ENCODE assay signal across 8 cellular contexts in the genomic region with DNA sequence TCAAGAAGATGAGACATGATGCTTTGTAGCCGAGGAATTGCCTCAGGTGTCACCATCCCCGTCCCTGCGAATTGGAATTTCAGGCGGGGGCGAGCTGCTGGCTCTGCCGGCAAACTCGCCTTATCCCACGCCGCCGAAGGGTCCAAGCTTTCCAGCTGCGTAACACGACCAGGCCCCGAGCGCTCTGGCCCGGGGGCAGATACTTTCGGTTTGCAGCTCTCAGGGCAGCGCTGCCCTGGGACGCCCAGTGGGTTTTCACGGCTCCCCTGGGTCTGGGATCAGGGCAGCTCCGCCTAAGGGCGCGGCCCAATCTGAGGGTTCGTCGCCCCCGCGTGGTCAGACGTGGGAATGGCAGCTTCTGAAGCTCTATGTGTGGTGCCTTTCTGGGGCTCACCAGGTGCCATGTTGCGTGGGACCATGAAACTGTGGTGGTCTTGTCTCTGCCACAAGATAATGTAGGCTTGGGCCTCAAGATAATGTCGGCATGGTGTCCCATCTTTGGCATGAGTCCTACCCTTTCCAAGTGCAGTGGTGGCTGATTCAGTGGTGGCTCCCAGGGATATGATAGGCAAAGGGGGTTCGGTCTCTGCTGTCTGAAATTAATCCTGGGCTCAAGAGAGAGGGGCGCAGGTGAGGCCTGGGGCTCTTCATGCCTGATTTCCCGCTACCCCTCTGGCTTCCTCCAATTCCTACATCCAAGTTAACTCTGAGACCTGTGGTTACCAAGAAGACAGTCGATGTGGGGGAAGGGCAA. TPM values are rescaled to one million over a fixed set of nuclear protein-coding genes. Genes with fewer than 3 reads are reported as not detected.
DNase-seq lines count a peak whose midpoint lies in the region; ATAC-seq, FAIRE-seq and TF ChIP-seq lines count a peak whose summit lies in the region.

No MANE protein-coding gene starts in this region.

- FAIRE-seq in H1 (lab: Jason Lieb, UNC), result peak; percentile 55

- H4K91ac ChIP-seq in H1 (replicated peaks; ENCODE audit: insufficient read length, low read length), result no peak overlapping the region

- H3K18ac ChIP-seq in H1 (ENCODE audit: extremely low read depth, low read length), result peak overlapping the region; percentile 49; the same call in 1 of the 2 replicates
- peak overlapping the region; percentile 88 for H3K18ac ChIP-seq in mesendoderm (ENCODE audit: low read length)

- peak; percentile 91 to 95 for TF ChIP-seq RAD21 in H1 (IDR thresholded peaks at IDR 0.05 in 1 of 2, conservative IDR thresholded peaks at IDR 0.05 in 1 of 2; ENCODE audit: low read depth in 2 of 2, low read length in 2 of 2)

- H3K23ac ChIP-seq in H1 (ENCODE audit: insufficient read length), result no peak overlapping the region
- H3K23ac ChIP-seq in mesendoderm (ENCODE audit: low read length), result no peak overlapping the region

- H2BK12ac ChIP-seq in H1 (ENCODE audit: low read depth, low read length), result no peak overlapping the region

- no peak for TF ChIP-seq POLR2A in H1 (IDR thresholded peaks at IDR 0.05; ENCODE audit: control extremely low read depth in 1 of 2, low read depth in 2 of 2, low read length in 2 of 2)

- peak overlapping the region; percentile 63; the same call in 1 of the 2 replicates for H2AFZ ChIP-seq in H1 (ENCODE audit: low read length)

- no peak overlapping the region for H3K14ac ChIP-seq in H1 (ENCODE audit: insufficient read length)

- no peaks in the 10 kb centered on the region for H3K27me3 ChIP-seq in H1 (replicated peaks in 1 of 4; ENCODE audit: control insufficient read depth in 3 of 4, extremely low read depth in 1 of 4, insufficient read depth in 3 of 4, low read length in 3 of 4)
- H3K27me3 ChIP-seq in mesendoderm (ENCODE audit: insufficient read depth, low read length, poor library complexity), result no peaks in the 10 kb centered on the region

- peak; percentile 29 for DNase-seq in AG09309 (ENCODE audit: low read depth)
- peak; percentile 59 for DNase-seq in NCI-H774 (lab: John Stamatoyannopoulos, UW)
- peak; percentile 65 to 85 (median 83) for DNase-seq in activated CD8-positive, alpha-beta memory T cell treated with anti-CD3 and anti-CD28 coated beads for 48 hours (ENCODE audit: low read depth in 2 of 3, low spot score in 2 of 3)
- DNase-seq in H1 (ENCODE audit: low read depth in 1 of 2, low spot score in 2 of 2), result peak in 1 of 2 experiments; percentile 97
- peak; percentile 80 for DNase-seq in mesendoderm
- DNase-seq in stimulated activated CD8-positive, alpha-beta memory T cell treated with anti-CD3 and anti-CD28 coated beads, Interleukin-12 subunit alpha, Interleukin-12 subunit beta, amount 100 ng/mL, for 24 hours (ENCODE audit: extremely low read depth), result peak; percentile 60

- no peak overlapping the region for H3K27ac ChIP-seq in H1 (ENCODE audit: low read depth, low read length)
- no peak overlapping the region for H3K27ac ChIP-seq in mesendoderm (ENCODE audit: low read depth, low read length)

- no peak overlapping the region for H3K4ac ChIP-seq in H1 (replicated peaks; ENCODE audit: insufficient read length, low read depth, low read length)
- no peak overlapping the region for H3K4ac ChIP-seq in mesendoderm (ENCODE audit: low read depth, low read length)

- H3K4me1 ChIP-seq in H1 (replicated peaks in 1 of 4; ENCODE audit: control insufficient read depth in 3 of 4, insufficient read depth in 4 of 4, low read length in 3 of 4), result no peaks in the 10 kb centered on the region
- H3K4me1 ChIP-seq in mesendoderm (ENCODE audit: control insufficient read depth, low read depth, low read length), result peaks cover 12% of the 10 kb centered on the region

- H2BK15ac ChIP-seq in H1 (ENCODE audit: low read length) (no peak overlapping the region), mesendoderm (replicated peaks; ENCODE audit: low read depth) (no peak overlapping the region)

- H3K56ac ChIP-seq in H1 (replicated peaks; ENCODE audit: insufficient read length, low read depth, low read length), result no peak overlapping the region
- H3K56ac ChIP-seq in mesendoderm (ENCODE audit: low read length), result peak overlapping the region; percentile 89

- 18% methylated on average over 33 of the region's 33 CpGs; no CpG with 5 or more reads in 1 of the 2 experiments for WGBS in H1 (ENCODE audit: extremely low coverage in 1 of 2, insufficient coverage in 1 of 2, insufficient read length in 1 of 2, insufficient replicate concordance in 2 of 2, low coverage in 1 of 2, low lambda C conversion rate in 2 of 2, missing lambda C conversion rate in 1 of 2), 2 experiments
- no CpG with 5 or more reads among the region's 33 CpGs for WGBS in mesendoderm (ENCODE audit: extremely low coverage, insufficient coverage, low lambda C conversion rate)

- CTCF ChIA-PET in H1 (lab: Charles Lee; ENCODE audit: partially characterized antibody), result interaction anchor here (0.6 to 12.6 kb wide), 53 partner anchors 8 to 355 kb away, joined by 3 to 186 read pairs (median 5); a partner anchor contains a TSS

- H3K4me3 ChIP-seq in AG09309 (ENCODE audit: control insufficient read depth, low read depth, low read length), result peak overlapping the region; percentile 76
- peak overlapping the region; percentile 17 to 72 (median 61); a peak in 7 of 8 replicates for H3K4me3 ChIP-seq in H1 (ENCODE audit: extremely low read depth in 1 of 4, insufficient read depth in 2 of 4, low read depth in 3 of 4, low read length in 4 of 4)
- H3K4me3 ChIP-seq in mesendoderm (ENCODE audit: low read length), result peak overlapping the region; percentile 14

- no peaks in the 10 kb centered on the region for H3K79me1 ChIP-seq in H1 (ENCODE audit: low read depth, low read length)
- H3K79me1 ChIP-seq in mesendoderm (ENCODE audit: low read length), result no peaks in the 10 kb centered on the region

- H2BK5ac ChIP-seq in H1 (ENCODE audit: low read depth, low read length) (no peak overlapping the region), mesendoderm (ENCODE audit: low read length) (no peak overlapping the region)

- H2BK20ac ChIP-seq in H1 (ENCODE audit: low read length), result no peak overlapping the region

- H3K23me2 ChIP-seq in H1 (ENCODE audit: low read depth, low read length), result no peaks in the 10 kb centered on the region

- H4K20me1 ChIP-seq in H1 (replicated peaks in 1 of 2; ENCODE audit: control insufficient read depth in 1 of 2, insufficient read depth in 2 of 2, low read length in 2 of 2), result no peaks in the 10 kb centered on the region

- H2BK120ac ChIP-seq in H1 (replicated peaks; ENCODE audit: low read depth, low read length) (no peak overlapping the region), mesendoderm (ENCODE audit: low read depth, low read length) (no peak overlapping the region)

- H3K36me3 ChIP-seq in H1 (ENCODE audit: control insufficient read depth in 2 of 4, insufficient read depth in 4 of 4, low read length in 3 of 4) (no peaks in the 10 kb centered on the region; a peak in 1 of 8 replicates), mesendoderm (ENCODE audit: control insufficient read depth, insufficient read depth, low read length) (no peaks in the 10 kb centered on the region)

- peak; percentile 95 for TF ChIP-seq CTCF in AG09309 (IDR thresholded peaks at IDR 0.05; ENCODE audit: control insufficient read depth, insufficient read depth, low read depth, low read length, missing control alignments)
- peak; percentile 93 to 97 (median 95) for TF ChIP-seq CTCF in H1 (IDR thresholded peaks at IDR 0.05; ENCODE audit: control extremely low read depth in 1 of 3, insufficient read depth in 1 of 3, low read depth in 1 of 3, low read length in 3 of 3)

- H2AK5ac ChIP-seq in H1 (ENCODE audit: low read depth, low read length), result no peak overlapping the region
- H2AK5ac ChIP-seq in mesendoderm (ENCODE audit: low read length), result no peak overlapping the region

- peak overlapping the region in 1 of 2 experiments; percentile 66; a peak in 3 of 4 replicates for H3K4me2 ChIP-seq in H1 (ENCODE audit: insufficient read depth in 1 of 2, low read depth in 2 of 2, low read length in 2 of 2)
- H3K4me2 ChIP-seq in mesendoderm (ENCODE audit: low read length), result peak overlapping the region; percentile 69

- H3K9ac ChIP-seq in H1 (replicated peaks in 1 of 4; ENCODE audit: extremely low read depth in 1 of 4, low read depth in 3 of 4, low read length in 3 of 4), result peak overlapping the region in 2 of 4 experiments; percentile 20 to 27; a peak in 2 of 7 replicates
- H3K9ac ChIP-seq in mesendoderm (ENCODE audit: low read length), result peak overlapping the region; percentile 70

- POLR2A ChIA-PET in H1 (lab: Charles Lee; ENCODE audit: partially characterized antibody), result interaction anchor here (0.6 to 2.2 kb wide), 16 partner anchors 8 to 483 kb away, joined by 3 to 10 read pairs (median 3); a partner anchor contains a TSS

- no peak for TF ChIP-seq EP300 in H1 (IDR thresholded peaks at IDR 0.05; ENCODE audit: borderline replicate concordance in 1 of 2, low read depth in 2 of 2, low read length in 2 of 2)

- H4K5ac ChIP-seq in H1 (ENCODE audit: insufficient read length, low read depth, low read length) (no peak overlapping the region), mesendoderm (ENCODE audit: low read length) (no peak overlapping the region)

- ATAC-seq in GM18907 (IDR thresholded peaks at IDR 0.05; ENCODE audit: unreplicated experiment) (peak; percentile 79), HG03521 (IDR thresholded peaks at IDR 0.05; ENCODE audit: unreplicated experiment) (peak; percentile 79)

- H4K8ac ChIP-seq in H1 (ENCODE audit: extremely low read depth, insufficient read depth, low read length), result peak overlapping the region; percentile 88; the same call in 1 of the 2 replicates
- H4K8ac ChIP-seq in mesendoderm (ENCODE audit: low read depth, low read length), result no peak overlapping the region

- H3K9me3 ChIP-seq in H1 (ENCODE audit: insufficient read depth in 2 of 2, low read depth in 1 of 2, low read length in 1 of 2), result no peaks in the 10 kb centered on the region

- H3K79me2 ChIP-seq in H1 (ENCODE audit: control insufficient read depth in 1 of 2, insufficient read depth in 2 of 2, low read length in 2 of 2), result no peaks in the 10 kb centered on the region
- no peaks in the 10 kb centered on the region for H3K79me2 ChIP-seq in mesendoderm (ENCODE audit: control insufficient read depth, insufficient read depth, low read length)

RNA-seq across cellular contexts. Expression of a gene that starts 21.0 kb away (rescaled TPM):
- total RNA-seq in H1 (2021; fragmentation: NEBNext Ultra II Directional; extraction: Animal tissue kit (Norgen Biotek cat#: 25700)), result 64.3 and 66.0 TPM in 2 replicates
- polyA plus RNA-seq in H1 (2011; rRNA removed), result 89.7 and 113 TPM in 2 replicates
- polyA plus RNA-seq in H1 (2011; cell fraction: cytosol; rRNA removed), result 43.9 TPM
- 108 TPM for polyA plus RNA-seq in H1 (2011; cell fraction: nucleus; rRNA removed)
- 44.9 to 80.5 TPM (median 75.7 TPM) in 4 replicates for polyA plus RNA-seq in H1 (2012, experiment 1 of 2)
- polyA plus RNA-seq in H1 (2012, experiment 2 of 2), result 96.4 TPM
- polyA plus RNA-seq in H1 (2013, experiment 1 of 2), result 122 TPM
- polyA plus RNA-seq in H1 (2013, experiment 2 of 2), result 130 TPM
- 46.3 and 58.1 TPM in 2 replicates for polyA minus RNA-seq in H1 (2011; rRNA and poly(A)+ RNA removed)
- 44.5 TPM for polyA minus RNA-seq in H1 (2011; cell fraction: cytosol; rRNA and poly(A)+ RNA removed)
- 48.0 TPM for polyA minus RNA-seq in H1 (2011; cell fraction: nucleus; rRNA and poly(A)+ RNA removed)
- polyA plus RNA-seq in mesendoderm (2013, experiment 1 of 2), result 67.2 TPM
- polyA plus RNA-seq in mesendoderm (2013, experiment 2 of 2), result 65.0 TPM

RNA-seq across cellular contexts. Expression of a gene that starts 28.8 kb away (rescaled TPM):
- total RNA-seq in H1 (2021; fragmentation: NEBNext Ultra II Directional; extraction: Animal tissue kit (Norgen Biotek cat#: 25700)), result 50.1 and 55.8 TPM in 2 replicates
- polyA plus RNA-seq in H1 (2011; rRNA removed), result 95.5 and 96.3 TPM in 2 replicates
- polyA plus RNA-seq in H1 (2011; cell fraction: cytosol; rRNA removed), result 85.0 TPM
- 66.6 TPM for polyA plus RNA-seq in H1 (2011; cell fraction: nucleus; rRNA removed)
- polyA plus RNA-seq in H1 (2012, experiment 1 of 2), result 48.7 to 57.4 TPM (median 52.4 TPM) in 4 replicates
- 63.4 TPM for polyA plus RNA-seq in H1 (2012, experiment 2 of 2)
- polyA plus RNA-seq in H1 (2013, experiment 1 of 2), result 42.3 TPM
- polyA plus RNA-seq in H1 (2013, experiment 2 of 2), result 39.7 TPM
- polyA minus RNA-seq in H1 (2011; rRNA and poly(A)+ RNA removed), result 44.8 and 54.0 TPM in 2 replicates
- polyA minus RNA-seq in H1 (2011; cell fraction: cytosol; rRNA and poly(A)+ RNA removed), result 20.8 TPM
- 23.7 TPM for polyA minus RNA-seq in H1 (2011; cell fraction: nucleus; rRNA and poly(A)+ RNA removed)
- polyA plus RNA-seq in mesendoderm (2013, experiment 1 of 2), result 17.5 TPM
- 18.6 TPM for polyA plus RNA-seq in mesendoderm (2013, experiment 2 of 2)

RNA-seq across cellular contexts. Expression of a gene that starts 32.6 kb away (rescaled TPM):
- 77.9 and 86.0 TPM in 2 replicates for total RNA-seq in H1 (2021; fragmentation: NEBNext Ultra II Directional; extraction: Animal tissue kit (Norgen Biotek cat#: 25700))
- polyA plus RNA-seq in H1 (2011; rRNA removed), result 137 and 156 TPM in 2 replicates
- 70.3 TPM for polyA plus RNA-seq in H1 (2011; cell fraction: cytosol; rRNA removed)
- polyA plus RNA-seq in H1 (2011; cell fraction: nucleus; rRNA removed), result 109 TPM
- polyA plus RNA-seq in H1 (2012, experiment 1 of 2), result 77.0 to 158 TPM (median 148 TPM) in 4 replicates
- polyA plus RNA-seq in H1 (2012, experiment 2 of 2), result 183 TPM
- polyA plus RNA-seq in H1 (2013, experiment 1 of 2), result 338 TPM
- 373 TPM for polyA plus RNA-seq in H1 (2013, experiment 2 of 2)
- 26.0 and 32.4 TPM in 2 replicates for polyA minus RNA-seq in H1 (2011; rRNA and poly(A)+ RNA removed)
- 52.3 TPM for polyA minus RNA-seq in H1 (2011; cell fraction: cytosol; rRNA and poly(A)+ RNA removed)
- 24.4 TPM for polyA minus RNA-seq in H1 (2011; cell fraction: nucleus; rRNA and poly(A)+ RNA removed)
- polyA plus RNA-seq in mesendoderm (2013, experiment 1 of 2), result 146 TPM
- 142 TPM for polyA plus RNA-seq in mesendoderm (2013, experiment 2 of 2)

RNA-seq across cellular contexts. Expression of a gene that starts 58.8 kb away (rescaled TPM):
- not detected in 2 replicates for total RNA-seq in H1 (2021; fragmentation: NEBNext Ultra II Directional; extraction: Animal tissue kit (Norgen Biotek cat#: 25700))
- polyA plus RNA-seq in H1 (2011; rRNA removed), result not detected in 2 replicates
- polyA plus RNA-seq in H1 (2011; cell fraction: cytosol; rRNA removed), result 0.03 TPM
- polyA plus RNA-seq in H1 (2011; cell fraction: nucleus; rRNA removed), result 1.6 TPM
- polyA plus RNA-seq in H1 (2012, experiment 1 of 2), result 0.42 to 0.67 TPM (median 0.60 TPM) in 4 replicates
- not detected for polyA plus RNA-seq in H1 (2012, experiment 2 of 2)
- not detected for polyA plus RNA-seq in H1 (2013, experiment 1 of 2)
- polyA plus RNA-seq in H1 (2013, experiment 2 of 2), result not detected
- polyA minus RNA-seq in H1 (2011; rRNA and poly(A)+ RNA removed), result 0.19 TPM in 1 of 2 replicates, not detected in the other
- not detected for polyA minus RNA-seq in H1 (2011; cell fraction: cytosol; rRNA and poly(A)+ RNA removed)
- 1.1 TPM for polyA minus RNA-seq in H1 (2011; cell fraction: nucleus; rRNA and poly(A)+ RNA removed)
- polyA plus RNA-seq in mesendoderm (2013, experiment 1 of 2), result 0.07 TPM
- polyA plus RNA-seq in mesendoderm (2013, experiment 2 of 2), result not detected

Comparison
In these comparisons a context has a peak if more than half of its experiments do, and no peak if none do; other contexts are left out.
1. H3K4me3 ChIP-seq: peak in every context shown above with its lines; median percentile 76 in AG09309; 61 in H1; 14 in mesendoderm.